In the genomic region with DNA sequence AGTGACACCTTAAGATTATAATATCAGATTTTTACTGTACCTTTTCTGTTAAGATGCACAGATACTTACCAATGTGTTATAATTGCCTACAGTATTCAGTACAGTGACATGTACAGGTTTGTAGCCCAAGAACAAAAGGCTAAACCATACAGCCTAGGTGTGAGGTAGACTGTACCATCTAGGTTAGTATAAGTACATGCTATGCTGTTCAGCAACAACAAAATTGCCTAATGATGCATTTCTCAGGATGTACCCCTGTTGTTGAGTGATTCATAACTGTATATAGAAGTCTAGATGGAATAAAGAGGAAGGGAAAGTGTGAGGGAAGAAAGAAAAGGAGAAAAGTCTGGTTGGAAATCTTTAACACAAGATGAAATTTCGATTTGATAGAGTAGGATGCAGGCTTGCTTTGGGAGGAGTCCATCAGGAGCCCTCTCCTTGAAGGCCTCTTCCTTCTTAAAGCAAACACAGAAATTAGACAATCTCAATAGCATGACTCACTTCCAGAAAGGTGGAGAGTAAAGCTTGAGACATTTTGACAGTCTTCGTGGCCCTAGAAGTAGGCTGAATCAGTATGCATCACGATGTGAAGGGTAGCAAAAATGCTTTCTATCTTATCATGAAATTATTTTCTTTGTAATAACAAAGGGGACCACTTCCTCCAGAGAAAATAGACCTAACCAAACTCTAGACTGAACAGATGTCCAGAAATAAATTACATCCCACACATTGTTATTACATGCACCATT, we compare ENCODE assay signal across 10 cellular contexts.
DNase-seq lines count a peak whose midpoint lies in the region; ATAC-seq lines count a peak whose summit lies in the region.
"Had no signal": no experiment of that assay in that cellular context is flagged by ENCODE, and none has a peak within 500 bp of the region (broad histone marks: within the 10 kb centered on the region; RNA-seq: fewer than 3 reads in every experiment).

No MANE protein-coding gene starts in this region.

- ATAC-seq in GM18909 (IDR thresholded peaks at IDR 0.05; ENCODE audit: poor library complexity, unreplicated experiment) (peak; percentile 47), HG03439 (IDR thresholded peaks at IDR 0.05; ENCODE audit: unreplicated experiment) (no peak), GM21367 (IDR thresholded peaks at IDR 0.05; ENCODE audit: unreplicated experiment) (no peak)

- peak; percentile 7 for DNase-seq in HPDE6-E6E7 (ENCODE audit: extremely low spot score)
- DNase-seq in astrocyte of the hippocampus (ENCODE audit: low read depth, low spot score): peak; percentile 49
- peak; percentile 13 for DNase-seq in renal cortical epithelial cell (ENCODE audit: low read depth)
- DNase-seq in NAMALWA (ENCODE audit: low spot score): no peak
- DNase-seq: amygdala; kidney glomerular epithelial cell; stimulated activated naive CD4-positive, alpha-beta T cell had no signal
